ENCODE assay signal across 17 cellular contexts in the genomic region with DNA sequence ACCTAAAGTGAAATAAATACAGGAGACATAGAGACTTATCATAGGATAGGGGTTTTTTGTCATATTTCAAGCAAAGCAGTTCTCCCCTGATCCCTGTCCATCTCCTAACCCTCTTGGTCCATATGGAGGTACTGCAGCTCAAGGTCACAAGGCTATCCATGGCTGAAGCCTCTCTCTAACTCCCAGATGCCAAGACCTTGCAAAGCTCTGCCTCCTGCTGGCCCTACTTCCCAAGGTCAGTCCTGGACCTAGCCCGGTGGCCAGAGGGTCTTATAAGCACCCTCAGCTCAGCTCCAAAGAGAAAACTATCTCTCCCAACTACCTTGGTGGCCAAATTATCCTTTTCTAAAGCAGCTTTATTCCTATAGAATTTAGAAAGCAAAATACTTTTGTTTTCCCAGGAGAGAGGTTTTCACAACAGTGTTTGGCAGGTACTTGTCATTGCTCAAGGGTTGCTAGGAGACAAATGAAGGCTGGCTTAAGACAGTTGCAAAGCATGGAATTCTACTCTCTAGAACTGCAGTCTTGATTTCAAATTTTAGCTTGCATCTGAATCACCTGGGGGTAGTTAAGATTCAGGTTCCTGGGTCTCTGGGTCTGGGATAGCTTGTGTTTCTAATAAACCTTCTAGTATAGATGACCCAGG.
DNase-seq lines count a peak whose midpoint lies in the region; ATAC-seq and TF ChIP-seq lines count a peak whose summit lies in the region.
"Had no signal": no experiment of that assay in that cellular context is flagged by ENCODE, and none has a peak within 500 bp of the region (broad histone marks: within the 10 kb centered on the region; RNA-seq: fewer than 3 reads in every experiment).

No MANE protein-coding gene starts in this region.

- H3K4me1 ChIP-seq in right atrium auricular region: peaks cover 0 to 11% of the 10 kb centered on the region in 2 donors
- H3K4me1 ChIP-seq: colonic mucosa had no signal

- no peaks in the 10 kb centered on the region for H3K9me3 Mint-ChIP-seq in stimulated activated effector memory CD8-positive, alpha-beta T cell treated with anti-CD3 and anti-CD28 coated beads, Interleukin-12 subunit alpha, Interleukin-12 subunit beta, amount 100 ng/mL, for 72 hours
- H3K9me3 Mint-ChIP-seq: neural crest cell; T-helper 1 cell treated with Interleukin-12 subunit alpha and Interleukin-12 subunit beta and Interleukin-4 antibody, amounts not matched to agents 30 μg/mL and 1 μg/mL, for 36 hours had no signal

- no peaks in the 10 kb centered on the region for H3K27me3 ChIP-seq in right atrium auricular region
- H3K27me3 ChIP-seq: colonic mucosa had no signal

- H3K36me3 ChIP-seq in right atrium auricular region: no peaks in the 10 kb centered on the region
- H3K36me3 ChIP-seq: colonic mucosa, WERI-Rb-1 had no signal

- H3K9me3 ChIP-seq in right atrium auricular region: no peaks in the 10 kb centered on the region
- H3K9me3 ChIP-seq: colonic mucosa had no signal

- peak; percentile 9 for DNase-seq in NCI-H1105 treated with DMSO at 0.1 percent for 48 hours (lab: John Stamatoyannopoulos, UW)
- DNase-seq in NCI-H1105 (lab: John Stamatoyannopoulos, UW): no peak
- no peak for DNase-seq in left ventricle myocardium superior
- no peak for DNase-seq in right atrium auricular region (ENCODE audit: low spot score)
- peak; percentile 35 for DNase-seq in amniotic epithelial cell (ENCODE audit: low read depth)
- DNase-seq in stimulated activated effector memory CD8-positive, alpha-beta T cell treated with anti-CD3 and anti-CD28 coated beads, Interleukin-12 subunit alpha, Interleukin-12 subunit beta, amount 100 ng/mL, for 72 hours (ENCODE audit: low spot score in 2 of 2): no peak
- no peak for DNase-seq in HuH-7.5 (ENCODE audit: low spot score)
- DNase-seq: 8988T, colonic mucosa, foreskin melanocyte, GF-D8, NCI-H1694, SHP77 treated with DMSO at 0.1 percent for 48 hours, WERI-Rb-1 had no signal

- intact Hi-C loops in left ventricle myocardium superior (cut with micrococcal nuclease): no loop called here

- no peak for TF ChIP-seq CTCF in right atrium auricular region (IDR thresholded peaks at IDR 0.05)

- H3K4me1 Mint-ChIP-seq in stimulated activated effector memory CD8-positive, alpha-beta T cell treated with anti-CD3 and anti-CD28 coated beads, Interleukin-12 subunit alpha, Interleukin-12 subunit beta, amount 100 ng/mL, for 72 hours: peaks cover 30% of the 10 kb centered on the region
- H3K4me1 Mint-ChIP-seq: neural crest cell had no signal

- no peak overlapping the region for H3K4me3 ChIP-seq in right atrium auricular region
- H3K4me3 ChIP-seq: colonic mucosa had no signal

- no peak overlapping the region for H3K4me3 Mint-ChIP-seq in stimulated activated effector memory CD8-positive, alpha-beta T cell treated with anti-CD3 and anti-CD28 coated beads, Interleukin-12 subunit alpha, Interleukin-12 subunit beta, amount 100 ng/mL, for 72 hours
- H3K4me3 Mint-ChIP-seq: neural crest cell had no signal

- H3K27ac ChIP-seq in right atrium auricular region: no peak overlapping the region
- H3K27ac ChIP-seq: colonic mucosa, WERI-Rb-1 had no signal

- H3K27ac Mint-ChIP-seq in stimulated activated effector memory CD8-positive, alpha-beta T cell treated with anti-CD3 and anti-CD28 coated beads, Interleukin-12 subunit alpha, Interleukin-12 subunit beta, amount 100 ng/mL, for 72 hours: peak overlapping the region; percentile 46

- no peaks in the 10 kb centered on the region for H3K36me3 Mint-ChIP-seq in stimulated activated effector memory CD8-positive, alpha-beta T cell treated with anti-CD3 and anti-CD28 coated beads, Interleukin-12 subunit alpha, Interleukin-12 subunit beta, amount 100 ng/mL, for 72 hours

- ATAC-seq in left ventricle myocardium superior (peak; percentile 31), GM18517 (IDR thresholded peaks at IDR 0.05; ENCODE audit: unreplicated experiment) (no peak)
- ATAC-seq in stimulated activated effector memory CD8-positive, alpha-beta T cell treated with anti-CD3 and anti-CD28 coated beads, Interleukin-12 subunit alpha, Interleukin-12 subunit beta, amount 100 ng/mL, for 72 hours: no peak

Comparison
In these comparisons a context has a peak if more than half of its experiments do, and no peak if none do; other contexts are left out.
1. DNase-seq: peak in NCI-H1105 treated with DMSO at 0.1 percent for 48 hours (single experiment) and amniotic epithelial cell (single experiment); none in NCI-H1105 (single experiment), left ventricle myocardium superior (single experiment), right atrium auricular region (single experiment), stimulated activated effector memory CD8-positive, alpha-beta T cell treated with anti-CD3 and anti-CD28 coated beads, Interleukin-12 subunit alpha, Interleukin-12 subunit beta, amount 100 ng/mL, for 72 hours (0 of 2) and HuH-7.5 (single experiment).